ENCODE assay signal across 22 cellular contexts in genomic region chr2:138059487-138059886, GRCh38.
A peak's percentile ranks its signal among the peaks of the same experiment; 100 is the strongest.
DNase-seq lines count a peak whose midpoint lies in the region; ATAC-seq and TF ChIP-seq lines count a peak whose summit lies in the region.
"Had no signal": no experiment of that assay in that cellular context is flagged by ENCODE, and none has a peak within 500 bp of the region (broad histone marks: within the 10 kb centered on the region; RNA-seq: fewer than 3 reads in every experiment).

No MANE protein-coding gene starts in this region.

- peak overlapping the region; percentile 74 for H3K27ac ChIP-seq in brain microvascular endothelial cell
- H3K27ac ChIP-seq: esophagus squamous epithelium, pancreas, transverse colon had no signal

- no peaks in the 10 kb centered on the region for H3K27me3 ChIP-seq in brain microvascular endothelial cell (replicated peaks)
- H3K27me3 ChIP-seq: heart left ventricle, pancreas, transverse colon had no signal

- no peak overlapping the region for H3K4me3 ChIP-seq in brain microvascular endothelial cell (ENCODE audit: low read depth, low read length)
- H3K4me3 ChIP-seq: esophagus squamous epithelium, GM23338, heart left ventricle, lung, pancreas, transverse colon had no signal

- no peaks in the 10 kb centered on the region for H3K36me3 ChIP-seq in brain microvascular endothelial cell (replicated peaks)
- H3K36me3 ChIP-seq: esophagus squamous epithelium, heart left ventricle, pancreas, transverse colon had no signal

- intact Hi-C loops in left ventricle myocardium superior (cut with micrococcal nuclease): no loop called here

- in situ Hi-C loops in brain microvascular endothelial cell (cut with HindIII; ENCODE audit: low pct_ligation_motif_present, low sequenced_read_pairs): no loop called here

- peak; percentile 77 for ATAC-seq in left ventricle myocardium superior
- no peak for ATAC-seq in HG03108 (IDR thresholded peaks at IDR 0.05; ENCODE audit: unreplicated experiment)
- no peak for ATAC-seq in HG03039 (IDR thresholded peaks at IDR 0.05; ENCODE audit: unreplicated experiment)
- ATAC-seq: activated CD4-positive, alpha-beta T cell treated with anti-CD3 and anti-CD28 coated beads for 36 hours; activated CD8-positive, alpha-beta memory T cell treated with anti-CD3 and anti-CD28 coated beads, Interleukin-2, amount 10 ng/mL, durations not matched to agents 7 days and 5 days; activated T-helper 17 cell treated with anti-CD3 and anti-CD28 coated beads, Interleukin-2, amount 50 U/mL, for 72 hours; GM23338 had no signal

- DNase-seq in Daoy (ENCODE audit: low read depth) (peak; percentile 15), NCI-H69 (lab: John Stamatoyannopoulos, UW) (peak; percentile 21), brain microvascular endothelial cell (peak; percentile 89), left ventricle myocardium superior (no peak), H4 (ENCODE audit: low spot score) (no peak)
- no peak for DNase-seq in effector CD8-positive, alpha-beta T cell (lab: John Stamatoyannopoulos, UW)
- DNase-seq: activated CD4-positive, alpha-beta T cell treated with anti-CD3 and anti-CD28 coated beads for 36 hours; activated CD8-positive, alpha-beta memory T cell treated with anti-CD3 and anti-CD28 coated beads, Interleukin-2, amount 10 ng/mL, durations not matched to agents 7 days and 5 days; activated naive CD8-positive, alpha-beta T cell treated with anti-CD3 and anti-CD28 coated beads, Interleukin-2, amount 10 ng/mL, durations not matched to agents 7 days and 5 days; caudate nucleus; esophagus squamous epithelium; NCI-H82; stimulated activated CD4-positive, alpha-beta T cell treated with anti-CD3 and anti-CD28 coated beads, Interleukin-1b, Interleukin-23, amount 100 ng/mL, for 48 hours; stimulated activated naive CD4-positive, alpha-beta T cell treated with Interleukin-2 at 50 U/mL for 16 hours; transverse colon had no signal

- no peak for TF ChIP-seq CTCF in brain microvascular endothelial cell (IDR thresholded peaks at IDR 0.05; ENCODE audit: low read depth, low read length, missing control alignments)

Comparison
In these comparisons a context has a peak if more than half of its experiments do, and no peak if none do; other contexts are left out.
1. DNase-seq: peak in Daoy (single experiment), NCI-H69 (single experiment) and brain microvascular endothelial cell (single experiment); none in left ventricle myocardium superior (single experiment), effector CD8-positive, alpha-beta T cell (single experiment) and H4 (single experiment).